In genomic region chr7:101815826-101816488, GRCh38 we compare ENCODE assay signal across 8 cellular contexts. TPM values are rescaled to one million over a fixed set of nuclear protein-coding genes. Genes with fewer than 3 reads are reported as not detected.
DNase-seq lines count a peak whose midpoint lies in the region; ATAC-seq and TF ChIP-seq lines count a peak whose summit lies in the region.

No MANE protein-coding gene starts in this region.

- H3K4me1 ChIP-seq in HCT116 (ENCODE audit: control insufficient read depth in 1 of 2, insufficient read depth in 2 of 2, low read length in 2 of 2) (peaks cover 24 to 50% of the 10 kb centered on the region in 2 experiments), right cardiac atrium (ENCODE audit: control insufficient read depth, insufficient read depth, low read length) (no peaks in the 10 kb centered on the region)

- intact Hi-C loops in HCT116 (cut with micrococcal nuclease) (loop anchor here (1.0 to 10.0 kb wide), 5 partner anchors 73 to 421 kb away; no protein-coding TSS in a partner anchor), right cardiac atrium (cut with DNase I) (loop anchor here in 3 of 4 donors (5.0 to 10.0 kb wide), 7 partner anchors 71 to 419 kb away; no protein-coding TSS in a partner anchor)

- ATAC-seq in HCT116 (peak; percentile 61), right cardiac atrium (peak; percentile 82 to 87), GM18870 (IDR thresholded peaks at IDR 0.05; ENCODE audit: unreplicated experiment) (no peak)

- peak overlapping the region; percentile 57 for H3K9ac ChIP-seq in HCT116 (ENCODE audit: low read length)

- BruUV-seq in HCT116 (replicated peaks; lab: Mats Ljungman, UMichigan), result no TSS peak

- peak overlapping the region; percentile 19; the same call in 1 of the 2 replicates for H3K4me2 ChIP-seq in HCT116 (ENCODE audit: low read length)

- H3K9me3 ChIP-seq in HCT116 (ENCODE audit: control insufficient read depth in 1 of 2, insufficient read depth in 1 of 2, low read depth in 1 of 2, low read length in 2 of 2) (no peaks in the 10 kb centered on the region), right cardiac atrium (ENCODE audit: control insufficient read depth, low read length) (no peaks in the 10 kb centered on the region)

- CTCF ChIA-PET in HCT116 (lab: Charles Lee), result no interaction called here

- H3K4me3 ChIP-seq in HCT116 (replicated peaks in 1 of 2; ENCODE audit: low read depth in 1 of 2, low read length in 2 of 2) (peak overlapping the region; percentile 49 to 57), right cardiac atrium (ENCODE audit: low read length) (peak overlapping the region; percentile 100)

- H3K79me2 ChIP-seq in HCT116 (ENCODE audit: insufficient read depth, low read length), result peaks cover 41% of the 10 kb centered on the region

- no peak; a peak in 1 of 6 replicates for TF ChIP-seq CTCF in HCT116 (IDR thresholded peaks at IDR 0.05 in 2 of 3, conservative IDR thresholded peaks at IDR 0.05 in 1 of 3; ENCODE audit: borderline replicate concordance in 1 of 3, insufficient read depth in 1 of 3, low read depth in 2 of 3, low read length in 2 of 3)

- peaks cover 4% of the 10 kb centered on the region; the same call in 1 of the 2 replicates for H4K20me1 ChIP-seq in HCT116 (ENCODE audit: insufficient read depth)

- TF ChIP-seq RAD21 in HCT116 (IDR thresholded peaks at IDR 0.05; ENCODE audit: low read depth), result no peak

- POLR2A ChIA-PET in HCT116 (lab: Charles Lee), result no interaction called here

- RAD21 ChIA-PET in HCT116 (lab: Charles Lee; ENCODE audit: low non-redundant PET in 1 of 2, low total read pairs in 2 of 2, uncharacterized antibody in 2 of 2, unreplicated experiment in 2 of 2), result no interaction called here

- H2AFZ ChIP-seq in HCT116 (ENCODE audit: low read depth, low read length, poor library complexity, severe bottlenecking), result no peak overlapping the region

- peak overlapping the region; percentile 77 for H3K27ac ChIP-seq in HCT116 (ENCODE audit: low read depth, low read length)
- H3K27ac ChIP-seq in right cardiac atrium (ENCODE audit: low read length), result peak overlapping the region; percentile 79

- no peaks in the 10 kb centered on the region for H3K27me3 ChIP-seq in HCT116 (ENCODE audit: insufficient read depth, low read length)
- no peaks in the 10 kb centered on the region for H3K27me3 ChIP-seq in right cardiac atrium (ENCODE audit: control insufficient read depth, insufficient read depth)

- H3K9me2 ChIP-seq in HCT116 (ENCODE audit: insufficient read depth), result no peaks in the 10 kb centered on the region

- no peaks in the 10 kb centered on the region; a peak in 1 of 4 replicates for H3K36me3 ChIP-seq in HCT116 (ENCODE audit: control insufficient read depth in 1 of 2, insufficient read depth in 2 of 2, low read length in 2 of 2)

- DNase-seq in GDM1 (lab: John Stamatoyannopoulos, UW) (peak; percentile 76), HCT116 (ENCODE audit: low read depth, low spot score) (peak; percentile 73), NAMALWA (ENCODE audit: low spot score) (peak; percentile 92), SW 1271 (lab: John Stamatoyannopoulos, UW) (peak; percentile 33 to 62), amniotic stem cell (lab: John Stamatoyannopoulos, UW) (peak; percentile 38), right cardiac atrium (peak; percentile 78 to 91 (median 90)), putamen (ENCODE audit: low spot score) (peak; percentile 75)

- WGBS in right cardiac atrium, result under 1% methylated on average over 87 of the region's 88 CpGs

- no peak for TF ChIP-seq POLR2A in HCT116 (IDR thresholded peaks at IDR 0.05; ENCODE audit: borderline replicate concordance, extremely low read depth, insufficient read depth, insufficient read length)

TF ChIP-seq in HCT116, 20 proteins besides CTCF, POLR2A, EP300 and RAD21:
- TF ChIP-seq ZFX (IDR thresholded peaks at IDR 0.05), result peak; percentile 41; the same call in 1 of the 2 replicates
- TF ChIP-seq YY1 (IDR thresholded peaks at IDR 0.05; ENCODE audit: extremely low read depth, insufficient replicate concordance, low read depth, low read length), result peak; percentile 91
- TF ChIP-seq MAX (IDR thresholded peaks at IDR 0.05), result no peak
- peak; percentile 27; the same call in 1 of the 2 replicates for TF ChIP-seq SP1 (IDR thresholded peaks at IDR 0.05; ENCODE audit: low read depth)
- peak; percentile 75 for TF ChIP-seq POLR2AphosphoS5 (IDR thresholded peaks at IDR 0.05; ENCODE audit: low read depth, low read length)
TF ChIP-seq in HCT116: peak in this region for 4.

RNA-seq across cellular contexts. Expression of gene CUX1, which starts 1.5 kb away (rescaled TPM):
- 68.9 TPM for total RNA-seq in HCT116 (2021; ENCODE audit: unreplicated experiment)
- 74.9 and 75.9 TPM in 2 replicates for polyA plus RNA-seq in HCT116 (2012)
- 100 to 1,000 TPM; 106 to 146 (median 117) TPM for total RNA-seq in right cardiac atrium
- polyA plus RNA-seq in right cardiac atrium, result 54.1 TPM

Comparison
In these comparisons a context has a peak if more than half of its experiments do, and no peak if none do; other contexts are left out.
1. DNase-seq: peak in every context shown above with its lines; median percentile 92 in NAMALWA; 90 in right cardiac atrium; 76 in GDM1; 75 in putamen; 73 in HCT116; 48 in SW 1271; 38 in amniotic stem cell.